Comparison of ENCODE assay signal across 11 cellular contexts in genomic region chr3:152357587-152357986, GRCh38.
DNase-seq lines count a peak whose midpoint lies in the region; ATAC-seq and TF ChIP-seq lines count a peak whose summit lies in the region.
"Had no signal": no experiment of that assay in that cellular context is flagged by ENCODE, and none has a peak within 500 bp of the region (broad histone marks: within the 10 kb centered on the region; RNA-seq: fewer than 3 reads in every experiment).

No MANE protein-coding gene starts in this region.

- no peak overlapping the region for H3K9ac ChIP-seq in H9 (ENCODE audit: extremely low read depth, insufficient read length, low read length)

- peaks cover 79% of the 10 kb centered on the region for H3K4me1 Mint-ChIP-seq in CD8-positive, alpha-beta T cell (ENCODE audit: low read depth)
- H3K4me1 Mint-ChIP-seq in H9, result peaks cover 21 to 22% of the 10 kb centered on the region in 2 experiments

- no peak overlapping the region for H2BK15ac ChIP-seq in H9 (ENCODE audit: low read depth, low read length)

- H3T11ph ChIP-seq in H9 (ENCODE audit: low read length), result no peak overlapping the region

- no peak for TF ChIP-seq CTCF in CD8-positive, alpha-beta T cell (IDR thresholded peaks at IDR 0.05)
- no peak for TF ChIP-seq CTCF in H9 (conservative IDR thresholded peaks at IDR 0.05)
- TF ChIP-seq CTCF in neutrophil (IDR thresholded peaks at IDR 0.05), result no peak

- H2BK20ac ChIP-seq in H9 (ENCODE audit: low read depth, low read length, poor library complexity, severe bottlenecking), result no peak overlapping the region

- peaks cover 3% of the 10 kb centered on the region; the same call in 1 of the 2 replicates for H3K79me2 ChIP-seq in H9 (ENCODE audit: insufficient read depth, low read length)

- no peaks in the 10 kb centered on the region for H3K23me2 ChIP-seq in H9 (ENCODE audit: insufficient read length, low read depth, low read length, poor library complexity, severe bottlenecking)

- H3K4ac ChIP-seq in H9 (ENCODE audit: low read depth, low read length), result no peak overlapping the region

- no peak overlapping the region for H4K8ac ChIP-seq in H9 (replicated peaks; ENCODE audit: insufficient read length, low read depth, low read length)

- no peaks in the 10 kb centered on the region for H3K27me3 Mint-ChIP-seq in CD8-positive, alpha-beta T cell (ENCODE audit: low read depth)
- H3K27me3 Mint-ChIP-seq in H9 (ENCODE audit: low read depth), result no peaks in the 10 kb centered on the region

- peaks cover 3% of the 10 kb centered on the region for H3K36me3 ChIP-seq in CD8-positive, alpha-beta T cell (ENCODE audit: insufficient read depth, low read length)
- H3K36me3 ChIP-seq in neutrophil, result no peaks in the 10 kb centered on the region
- H3K36me3 ChIP-seq: right atrium auricular region had no signal

- peaks cover 2% of the 10 kb centered on the region for H3K79me1 ChIP-seq in H9 (ENCODE audit: insufficient read depth, low read depth, low read length, poor library complexity, severe bottlenecking)

- H3K4me3 Mint-ChIP-seq in CD8-positive, alpha-beta T cell, result no peak overlapping the region
- H3K4me3 Mint-ChIP-seq in H9, result no peak overlapping the region

- H3K4me2 ChIP-seq in H9 (ENCODE audit: insufficient read depth, insufficient read length, low read length), result no peak overlapping the region

- H3K9me3 ChIP-seq in CD8-positive, alpha-beta T cell (ENCODE audit: low read length), result no peaks in the 10 kb centered on the region
- H3K9me3 ChIP-seq in H9 (ENCODE audit: control insufficient read depth, low read depth, low read length) (no peaks in the 10 kb centered on the region), neutrophil (no peaks in the 10 kb centered on the region)
- H3K9me3 ChIP-seq: right atrium auricular region had no signal

- H3K14ac ChIP-seq in H9 (ENCODE audit: insufficient read depth, low read length), result no peak overlapping the region

- DNase-seq in CD8-positive, alpha-beta T cell, result no peak
- DNase-seq in H9 (no peak), amniotic epithelial cell (ENCODE audit: low read depth) (peak; percentile 49), NCI-H2029 treated with DMSO at 0.1 percent for 48 hours (lab: John Stamatoyannopoulos, UW) (no peak), SW 1271 (lab: John Stamatoyannopoulos, UW) (no peak), NCI-H128 (lab: John Stamatoyannopoulos, UW; ENCODE audit: unreplicated experiment) (no peak)
- DNase-seq: MM.1S; stimulated activated CD4-positive, alpha-beta T cell treated with anti-CD3 and anti-CD28 coated beads, Interleukin-2, amount 100 ng/mL, for 48 hours had no signal

- no peak overlapping the region for H3K56ac ChIP-seq in H9 (ENCODE audit: insufficient read length, low read depth, low read length)

- no peaks in the 10 kb centered on the region for H3K27me3 ChIP-seq in CD8-positive, alpha-beta T cell (ENCODE audit: insufficient read depth, low read length)
- H3K27me3 ChIP-seq in H9 (ENCODE audit: insufficient read depth, low read length), result no peaks in the 10 kb centered on the region
- no peaks in the 10 kb centered on the region for H3K27me3 ChIP-seq in neutrophil
- H3K27me3 ChIP-seq: right atrium auricular region had no signal

- H4K5ac ChIP-seq in H9 (ENCODE audit: insufficient read length, low read depth, low read length), result no peak overlapping the region

- no peaks in the 10 kb centered on the region for H3K9me3 Mint-ChIP-seq in CD8-positive, alpha-beta T cell
- H3K9me3 Mint-ChIP-seq in H9, result no peaks in the 10 kb centered on the region

- H3K18ac ChIP-seq in H9 (ENCODE audit: insufficient read length, low read depth, low read length), result no peak overlapping the region

- H3K23ac ChIP-seq in H9 (ENCODE audit: insufficient read length, low read depth, low read length), result no peak overlapping the region

- H4K20me1 ChIP-seq in H9 (ENCODE audit: control insufficient read depth, insufficient read depth, insufficient read length), result no peaks in the 10 kb centered on the region

- no peak overlapping the region for H2AFZ ChIP-seq in H9 (ENCODE audit: low read length)

- no peak overlapping the region for H3K4me3 ChIP-seq in CD8-positive, alpha-beta T cell (ENCODE audit: low read depth, low read length)
- H3K4me3 ChIP-seq in neutrophil (ENCODE audit: low read depth in 1 of 2, low read length in 1 of 2), result no peak overlapping the region
- H3K4me3 ChIP-seq: right atrium auricular region had no signal

- POLR2A ChIA-PET in CD8-positive, alpha-beta T cell (lab: Charles Lee), result interaction anchor here (0.7 to 0.9 kb wide), 2 partner anchors 8 to 17 kb away, joined by 3 read pairs; no protein-coding TSS in a partner anchor

- H2BK5ac ChIP-seq in H9 (ENCODE audit: insufficient read length, low read length), result no peak overlapping the region

- no peak overlapping the region for H2AK5ac ChIP-seq in H9 (ENCODE audit: insufficient read length, low read length)

- H2BK120ac ChIP-seq in H9 (ENCODE audit: low read depth, low read length, poor library complexity, severe bottlenecking), result no peak overlapping the region

- no peak overlapping the region for H2BK12ac ChIP-seq in H9 (ENCODE audit: insufficient read length, low read depth, low read length)

- intact Hi-C loops in CD8-positive, alpha-beta T cell (cut with DNase I, micrococcal nuclease), result loop anchor here in 1 of 2 experiments (1.0 kb wide), 1 partner anchor 8 kb away; no protein-coding TSS in a partner anchor

- no peak for ATAC-seq in CD8-positive, alpha-beta T cell

- peaks cover 65% of the 10 kb centered on the region for H3K36me3 Mint-ChIP-seq in CD8-positive, alpha-beta T cell
- H3K36me3 Mint-ChIP-seq in H9 (ENCODE audit: insufficient read depth in 1 of 3, low read depth in 3 of 3), result no peaks in the 10 kb centered on the region

- peak overlapping the region; percentile 86 for H3K27ac Mint-ChIP-seq in CD8-positive, alpha-beta T cell
- H3K27ac Mint-ChIP-seq in H9, result peak overlapping the region in 2 of 3 experiments; percentile 2 to 63; a peak in 2 of 7 replicates

- peaks cover 52% of the 10 kb centered on the region for H3K4me1 ChIP-seq in CD8-positive, alpha-beta T cell (ENCODE audit: insufficient read depth, low read length)
- H3K4me1 ChIP-seq in H9 (ENCODE audit: insufficient read depth, low read length) (no peaks in the 10 kb centered on the region), neutrophil (ENCODE audit: control insufficient read depth in 1 of 2, insufficient read depth in 1 of 2, low read depth in 1 of 2, low read length in 1 of 2) (peaks cover 0 to 5% of the 10 kb centered on the region in 2 experiments)

- CTCF ChIA-PET in CD8-positive, alpha-beta T cell (lab: Charles Lee), result no interaction called here

- no peak overlapping the region for H3K27ac ChIP-seq in CD8-positive, alpha-beta T cell (ENCODE audit: low read depth, low read length)
- no peak overlapping the region for H3K27ac ChIP-seq in H9 (ENCODE audit: insufficient read length, low read depth, low read length)
- peak overlapping the region; percentile 53 for H3K27ac ChIP-seq in neutrophil
- H3K27ac ChIP-seq: right atrium auricular region, VCaP had no signal

- no peak overlapping the region for H4K91ac ChIP-seq in H9 (ENCODE audit: insufficient read length, low read depth, low read length)
